ENCODE assay signal across 1 cellular context in the genomic region with DNA sequence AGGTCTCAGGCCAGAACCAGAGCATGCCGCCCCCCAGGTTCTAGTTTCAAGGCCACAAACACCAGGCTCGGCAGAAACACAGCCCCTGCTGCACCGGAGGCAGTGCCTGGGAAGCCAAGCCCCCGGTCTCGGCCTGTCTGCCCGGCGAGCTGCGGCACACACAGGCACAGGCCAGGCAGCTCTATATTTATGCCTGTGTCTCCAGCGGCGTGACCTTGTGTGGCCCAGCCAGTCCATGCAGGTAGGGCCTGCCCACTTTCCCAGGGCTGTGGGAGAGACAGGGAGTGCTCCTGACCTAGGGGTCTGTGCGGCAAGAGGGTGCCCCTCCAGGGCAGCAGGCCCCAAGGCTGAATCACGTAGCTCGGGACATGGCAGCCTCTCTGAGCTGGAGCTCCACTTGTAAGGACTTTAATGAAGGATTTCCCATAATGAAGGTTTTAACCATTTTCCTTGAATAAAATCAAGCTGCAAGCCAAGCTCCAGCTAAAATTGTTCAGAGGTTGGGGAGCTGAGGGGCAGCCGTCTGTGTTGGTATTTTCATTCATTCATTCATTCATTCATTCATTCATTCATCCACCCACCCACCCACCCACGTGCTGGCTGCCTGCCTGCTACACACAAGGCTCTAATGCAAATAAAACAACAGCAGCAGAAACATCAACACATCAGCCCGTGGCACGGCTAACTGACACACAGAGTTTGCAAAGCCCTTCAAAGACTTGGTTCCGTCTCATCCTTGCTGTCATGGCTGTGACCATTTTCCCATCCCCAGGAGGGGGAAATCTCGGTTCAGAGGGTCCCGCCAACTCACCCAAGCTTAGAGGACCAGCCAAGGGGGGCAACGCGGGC.
TF ChIP-seq lines count a peak whose summit lies in the region.

No MANE protein-coding gene starts in this region.

TF ChIP-seq in IMR-90, 13 proteins besides CTCF, POLR2A, EP300 and RAD21 (continued from another document):
- no peak for TF ChIP-seq MXI1 (IDR thresholded peaks at IDR 0.05; ENCODE audit: borderline replicate concordance, low read depth, low read length)
- TF ChIP-seq RFX5 (IDR thresholded peaks at IDR 0.05; ENCODE audit: low read depth, low read length), result no peak
- TF ChIP-seq CHD1 (IDR thresholded peaks at IDR 0.05; ENCODE audit: low read depth, low read length), result no peak
- TF ChIP-seq SMC3 (IDR thresholded peaks at IDR 0.05; ENCODE audit: low read depth, low read length), result no peak
- TF ChIP-seq CEBPB (IDR thresholded peaks at IDR 0.05; ENCODE audit: low read depth, low read length), result no peak
- TF ChIP-seq BHLHE40 (IDR thresholded peaks at IDR 0.05; ENCODE audit: low read depth, low read length), result no peak
